Comparison of ENCODE assay signal across 1 cellular context in the genomic region with DNA sequence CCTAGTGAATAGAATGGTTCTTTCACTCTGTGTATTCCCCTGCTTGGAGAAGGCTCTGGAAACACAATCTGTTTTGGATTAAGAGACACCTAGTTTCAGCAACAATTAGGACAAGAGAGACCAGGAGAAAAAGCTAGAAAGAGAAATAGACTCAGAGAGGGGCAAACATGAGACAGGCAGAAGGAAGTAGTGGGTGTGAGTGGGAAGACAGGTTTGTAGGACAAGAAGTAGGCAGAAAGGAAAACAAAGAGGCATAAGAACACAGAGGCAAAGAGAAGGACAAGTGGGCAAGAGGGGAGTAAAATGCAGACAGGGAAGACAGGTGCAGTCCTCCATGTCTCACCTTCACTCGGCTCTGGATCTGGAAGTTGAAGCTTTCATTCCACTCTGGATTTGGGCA.
TF ChIP-seq lines count a peak whose summit lies in the region.

No MANE protein-coding gene starts in this region.

TF ChIP-seq in HEK293, 187 proteins besides CTCF, POLR2A, EP300 and RAD21 (continued from another document):
- TF ChIP-seq, protein P1, sequence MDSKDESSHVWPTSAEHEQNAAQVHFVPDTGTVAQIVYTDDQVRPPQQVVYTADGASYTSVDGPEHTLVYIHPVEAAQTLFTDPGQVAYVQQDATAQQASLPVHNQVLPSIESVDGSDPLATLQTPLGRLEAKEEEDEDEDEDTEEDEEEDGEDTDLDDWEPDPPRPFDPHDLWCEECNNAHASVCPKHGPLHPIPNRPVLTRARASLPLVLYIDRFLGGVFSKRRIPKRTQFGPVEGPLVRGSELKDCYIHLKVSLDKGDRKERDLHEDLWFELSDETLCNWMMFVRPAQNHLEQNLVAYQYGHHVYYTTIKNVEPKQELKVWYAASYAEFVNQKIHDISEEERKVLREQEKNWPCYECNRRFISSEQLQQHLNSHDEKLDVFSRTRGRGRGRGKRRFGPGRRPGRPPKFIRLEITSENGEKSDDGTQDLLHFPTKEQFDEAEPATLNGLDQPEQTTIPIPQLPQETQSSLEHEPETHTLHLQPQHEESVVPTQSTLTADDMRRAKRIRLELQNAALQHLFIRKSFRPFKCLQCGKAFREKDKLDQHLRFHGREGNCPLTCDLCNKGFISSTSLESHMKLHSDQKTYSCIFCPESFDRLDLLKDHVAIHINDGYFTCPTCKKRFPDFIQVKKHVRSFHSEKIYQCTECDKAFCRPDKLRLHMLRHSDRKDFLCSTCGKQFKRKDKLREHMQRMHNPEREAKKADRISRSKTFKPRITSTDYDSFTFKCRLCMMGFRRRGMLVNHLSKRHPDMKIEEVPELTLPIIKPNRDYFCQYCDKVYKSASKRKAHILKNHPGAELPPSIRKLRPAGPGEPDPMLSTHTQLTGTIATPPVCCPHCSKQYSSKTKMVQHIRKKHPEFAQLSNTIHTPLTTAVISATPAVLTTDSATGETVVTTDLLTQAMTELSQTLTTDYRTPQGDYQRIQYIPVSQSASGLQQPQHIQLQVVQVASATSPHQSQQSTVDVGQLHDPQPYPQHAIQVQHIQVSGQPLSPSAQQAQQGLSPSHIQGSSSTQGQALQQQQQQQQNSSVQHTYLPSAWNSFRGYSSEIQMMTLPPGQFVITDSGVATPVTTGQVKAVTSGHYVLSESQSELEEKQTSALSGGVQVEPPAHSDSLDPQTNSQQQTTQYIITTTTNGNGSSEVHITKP (tag by site-specific recombination; IDR thresholded peaks at IDR 0.05), result no peak
- TF ChIP-seq ZFHX2 (tag by site-specific recombination; conservative IDR thresholded peaks at IDR 0.05) (peak; percentile 88), ZNF623 (tag by site-specific recombination; IDR thresholded peaks at IDR 0.05) (no peak), ZNF548 (tag by site-specific recombination; IDR thresholded peaks at IDR 0.05) (no peak), ZNF335 (tag by site-specific recombination; conservative IDR thresholded peaks at IDR 0.05) (no peak), EGR2 (tag by site-specific recombination; IDR thresholded peaks at IDR 0.05; ENCODE audit: low read depth) (peak; percentile 96), KLF8 (tag by site-specific recombination; IDR thresholded peaks at IDR 0.05) (no peak), ZNF214 (tag by site-specific recombination; IDR thresholded peaks at IDR 0.05; ENCODE audit: borderline replicate concordance) (no peak), ZNF555 (tag by site-specific recombination; conservative IDR thresholded peaks at IDR 0.05) (no peak), ZNF791 (tag by site-specific recombination; IDR thresholded peaks at IDR 0.05) (no peak)
- TF ChIP-seq, protein P2, sequence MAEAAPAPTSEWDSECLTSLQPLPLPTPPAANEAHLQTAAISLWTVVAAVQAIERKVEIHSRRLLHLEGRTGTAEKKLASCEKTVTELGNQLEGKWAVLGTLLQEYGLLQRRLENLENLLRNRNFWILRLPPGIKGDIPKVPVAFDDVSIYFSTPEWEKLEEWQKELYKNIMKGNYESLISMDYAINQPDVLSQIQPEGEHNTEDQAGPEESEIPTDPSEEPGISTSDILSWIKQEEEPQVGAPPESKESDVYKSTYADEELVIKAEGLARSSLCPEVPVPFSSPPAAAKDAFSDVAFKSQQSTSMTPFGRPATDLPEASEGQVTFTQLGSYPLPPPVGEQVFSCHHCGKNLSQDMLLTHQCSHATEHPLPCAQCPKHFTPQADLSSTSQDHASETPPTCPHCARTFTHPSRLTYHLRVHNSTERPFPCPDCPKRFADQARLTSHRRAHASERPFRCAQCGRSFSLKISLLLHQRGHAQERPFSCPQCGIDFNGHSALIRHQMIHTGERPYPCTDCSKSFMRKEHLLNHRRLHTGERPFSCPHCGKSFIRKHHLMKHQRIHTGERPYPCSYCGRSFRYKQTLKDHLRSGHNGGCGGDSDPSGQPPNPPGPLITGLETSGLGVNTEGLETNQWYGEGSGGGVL (tag by site-specific recombination; IDR thresholded peaks at IDR 0.05), result no peak
- TF ChIP-seq, protein P3, sequence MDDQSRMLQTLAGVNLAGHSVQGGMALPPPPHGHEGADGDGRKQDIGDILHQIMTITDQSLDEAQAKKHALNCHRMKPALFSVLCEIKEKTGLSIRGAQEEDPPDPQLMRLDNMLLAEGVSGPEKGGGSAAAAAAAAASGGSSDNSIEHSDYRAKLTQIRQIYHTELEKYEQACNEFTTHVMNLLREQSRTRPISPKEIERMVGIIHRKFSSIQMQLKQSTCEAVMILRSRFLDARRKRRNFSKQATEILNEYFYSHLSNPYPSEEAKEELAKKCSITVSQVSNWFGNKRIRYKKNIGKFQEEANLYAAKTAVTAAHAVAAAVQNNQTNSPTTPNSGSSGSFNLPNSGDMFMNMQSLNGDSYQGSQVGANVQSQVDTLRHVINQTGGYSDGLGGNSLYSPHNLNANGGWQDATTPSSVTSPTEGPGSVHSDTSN (CRISPR knock-in tag; IDR thresholded peaks at IDR 0.05), result no peak
